In the genomic region with DNA sequence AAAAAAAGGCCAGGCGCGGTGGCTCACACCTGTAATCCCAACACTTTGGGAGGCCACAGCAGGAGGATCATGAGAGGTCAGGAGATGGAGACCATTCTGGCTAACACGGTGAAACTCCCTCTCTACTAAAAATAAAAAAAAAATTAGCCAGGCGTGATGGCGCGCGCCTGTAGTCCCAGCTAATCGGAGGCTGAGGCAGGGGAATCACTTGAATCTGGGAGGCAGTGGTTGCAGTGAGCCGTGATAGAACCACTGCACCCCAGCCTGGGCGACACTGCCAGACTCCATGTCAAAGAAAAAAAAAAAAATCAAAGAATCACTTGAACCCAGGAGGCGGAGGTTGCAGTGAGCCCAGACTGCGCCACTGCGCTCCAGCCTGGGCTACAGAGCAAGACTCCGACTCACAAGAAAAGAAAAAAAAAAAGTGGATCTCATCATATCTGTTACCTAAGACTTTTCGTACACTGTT, we compare ENCODE assay signal across 13 cellular contexts. TPM values are rescaled to one million over a fixed set of nuclear protein-coding genes. Genes with fewer than 3 reads are reported as not detected.
DNase-seq lines count a peak whose midpoint lies in the region; ATAC-seq and TF ChIP-seq lines count a peak whose summit lies in the region.
"Had no signal": no experiment of that assay in that cellular context is flagged by ENCODE, and none has a peak within 500 bp of the region (broad histone marks: within the 10 kb centered on the region; RNA-seq: fewer than 3 reads in every experiment).

No MANE protein-coding gene starts in this region.

- no peak for TF ChIP-seq EP300 in suprapubic skin (IDR thresholded peaks at IDR 0.05)

- H3K9me3 ChIP-seq in suprapubic skin (no peaks in the 10 kb centered on the region), mucosa of descending colon (no peaks in the 10 kb centered on the region)

- peak overlapping the region; percentile 86 for H3K4me3 ChIP-seq in suprapubic skin
- H3K4me3 ChIP-seq in mucosa of descending colon = no peak overlapping the region

- ATAC-seq in WTC11 (no peak), mucosa of descending colon (no peak), HG02798 (IDR thresholded peaks at IDR 0.05; ENCODE audit: poor library complexity, unreplicated experiment) (no peak)

- CTCF ChIA-PET in activated naive CD4-positive, alpha-beta T cell treated with anti-CD3 and anti-CD28 coated beads, Interleukin-2, amount 10 ng/mL, durations not matched to agents 7 days and 5 days (lab: Charles Lee) = no interaction called here
- CTCF ChIA-PET in WTC11 (lab: Charles Lee) = no interaction called here

- no peak for DNase-seq in activated naive CD4-positive, alpha-beta T cell treated with anti-CD3 and anti-CD28 coated beads, Interleukin-2, amount 10 ng/mL, durations not matched to agents 7 days and 5 days
- DNase-seq in activated naive CD4-positive, alpha-beta T cell treated with Interleukin-2 at 50 U/mL for 16 hours = no peak
- no peak for DNase-seq in WTC11 (ENCODE audit: low spot score)
- DNase-seq in glutamatergic neuron = no peak
- DNase-seq in suprapubic skin (ENCODE audit: low spot score in 2 of 2) = no peak
- no peak for DNase-seq in GM19238 (ENCODE audit: insufficient read length, low spot score)
- no peak for DNase-seq in mucosa of descending colon
- DNase-seq: cortex of kidney, kidney, NCI-H1048, NCI-H510A, WERI-Rb-1 had no signal

- TF ChIP-seq CTCF in WTC11 (IDR thresholded peaks at IDR 0.05) (no peak), glutamatergic neuron (IDR thresholded peaks at IDR 0.05; ENCODE audit: partially characterized antibody, unreplicated experiment) (no peak), suprapubic skin (IDR thresholded peaks at IDR 0.05) (no peak), mucosa of descending colon (IDR thresholded peaks at IDR 0.05) (no peak)

- H3K27ac Mint-ChIP-seq in activated naive CD4-positive, alpha-beta T cell treated with anti-CD3 and anti-CD28 coated beads, Interleukin-2, amount 10 ng/mL, durations not matched to agents 7 days and 5 days = peak overlapping the region; percentile 11
- H3K27ac Mint-ChIP-seq in WTC11 (peak overlapping the region; percentile 14; the same call in 1 of the 2 replicates), glutamatergic neuron (ENCODE audit: unreplicated experiment) (no peak overlapping the region)

- H3K36me3 ChIP-seq in suprapubic skin (peaks cover 75% of the 10 kb centered on the region), mucosa of descending colon (ENCODE audit: low read depth) (peaks cover 23% of the 10 kb centered on the region)

- no peaks in the 10 kb centered on the region for H3K9me3 Mint-ChIP-seq in activated naive CD4-positive, alpha-beta T cell treated with anti-CD3 and anti-CD28 coated beads, Interleukin-2, amount 10 ng/mL, durations not matched to agents 7 days and 5 days
- H3K9me3 Mint-ChIP-seq in WTC11 (peaks cover 4% of the 10 kb centered on the region; the same call in 1 of the 2 replicates), glutamatergic neuron (ENCODE audit: unreplicated experiment) (peaks cover 14% of the 10 kb centered on the region)

- intact Hi-C loops in mucosa of descending colon (cut with DNase I, micrococcal nuclease) = no loop called here

- no peaks in the 10 kb centered on the region for H3K27me3 Mint-ChIP-seq in activated naive CD4-positive, alpha-beta T cell treated with anti-CD3 and anti-CD28 coated beads, Interleukin-2, amount 10 ng/mL, durations not matched to agents 7 days and 5 days
- H3K27me3 Mint-ChIP-seq in WTC11 (ENCODE audit: low read depth) (no peaks in the 10 kb centered on the region), glutamatergic neuron (ENCODE audit: unreplicated experiment) (peaks cover 9% of the 10 kb centered on the region)

- no peaks in the 10 kb centered on the region for H3K27me3 ChIP-seq in suprapubic skin

- no peak overlapping the region for H3K27ac ChIP-seq in suprapubic skin
- H3K27ac ChIP-seq: WERI-Rb-1 had no signal

- no peak overlapping the region for H3K4me3 Mint-ChIP-seq in activated naive CD4-positive, alpha-beta T cell treated with anti-CD3 and anti-CD28 coated beads, Interleukin-2, amount 10 ng/mL, durations not matched to agents 7 days and 5 days
- H3K4me3 Mint-ChIP-seq in WTC11 (0 out of 2 replicates have a peak overlapping the region, but pooled peaks have one; percentile 7), glutamatergic neuron (ENCODE audit: unreplicated experiment) (peak overlapping the region; percentile 63)

- H3K4me1 Mint-ChIP-seq in activated naive CD4-positive, alpha-beta T cell treated with anti-CD3 and anti-CD28 coated beads, Interleukin-2, amount 10 ng/mL, durations not matched to agents 7 days and 5 days = peaks cover 59% of the 10 kb centered on the region
- H3K4me1 Mint-ChIP-seq in WTC11 (peaks cover 22% of the 10 kb centered on the region), glutamatergic neuron (ENCODE audit: low read depth, unreplicated experiment) (peaks cover 23% of the 10 kb centered on the region)

- WGBS in suprapubic skin = 93% methylated on average over 15 of the region's 15 CpGs

- peaks cover 60% of the 10 kb centered on the region for H3K36me3 Mint-ChIP-seq in activated naive CD4-positive, alpha-beta T cell treated with anti-CD3 and anti-CD28 coated beads, Interleukin-2, amount 10 ng/mL, durations not matched to agents 7 days and 5 days
- peaks cover 84% of the 10 kb centered on the region for H3K36me3 Mint-ChIP-seq in WTC11
- no peaks in the 10 kb centered on the region for H3K36me3 Mint-ChIP-seq in glutamatergic neuron (ENCODE audit: unreplicated experiment)

- POLR2A ChIA-PET in WTC11 (lab: Charles Lee) = interaction anchor here (0.6 to 0.9 kb wide), 2 partner anchors 20 to 640 kb away, joined by 3 to 6 read pairs; no protein-coding TSS in a partner anchor

- TF ChIP-seq POLR2A in suprapubic skin (IDR thresholded peaks at IDR 0.05) = no peak

- H3K4me1 ChIP-seq in suprapubic skin (peaks cover 72% of the 10 kb centered on the region), mucosa of descending colon (ENCODE audit: low read depth) (peaks cover 48% of the 10 kb centered on the region)

TF ChIP-seq in WTC11, 78 proteins besides CTCF, POLR2A, EP300 and RAD21:
- TF ChIP-seq, protein P1, sequence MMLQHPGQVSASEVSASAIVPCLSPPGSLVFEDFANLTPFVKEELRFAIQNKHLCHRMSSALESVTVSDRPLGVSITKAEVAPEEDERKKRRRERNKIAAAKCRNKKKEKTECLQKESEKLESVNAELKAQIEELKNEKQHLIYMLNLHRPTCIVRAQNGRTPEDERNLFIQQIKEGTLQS (CRISPR knock-in tag; conservative IDR thresholded peaks at IDR 0.05) = no peak

RNA-seq across cellular contexts. Expression of a gene that starts 4.2 kb away (rescaled TPM):
- total RNA-seq in WTC11 (2021) = 221 to 231 TPM (median 223 TPM) in 3 replicates
- 358 TPM for total RNA-seq in glutamatergic neuron (ENCODE audit: unreplicated experiment)
- total RNA-seq in suprapubic skin = 100 to 1,000 TPM; 245 to 599 (median 258) TPM
- total RNA-seq in mucosa of descending colon = 100 to 1,000 TPM; 226 to 303 (median 300) TPM

RNA-seq across cellular contexts. Expression of a gene that starts 33.9 kb away (rescaled TPM):
- total RNA-seq in WTC11 (2021) (65.8 to 70.0 TPM (median 66.8 TPM) in 3 replicates), glutamatergic neuron (ENCODE audit: unreplicated experiment) (76.1 TPM), suprapubic skin (10 to 100 TPM; 44.2 to 60.6 (median 47.3) TPM), mucosa of descending colon (10 to 100 TPM; 23.3 to 61.1 (median 28.5) TPM)

RNA-seq across cellular contexts. Expression of a gene that starts 38.7 kb away (rescaled TPM):
- 213 to 249 TPM (median 245 TPM) in 3 replicates for total RNA-seq in WTC11 (2021)
- 103 TPM for total RNA-seq in glutamatergic neuron (ENCODE audit: unreplicated experiment)
- 100 to 1,000 TPM; 146 to 299 (median 212) TPM for total RNA-seq in suprapubic skin
- total RNA-seq in mucosa of descending colon = 100 to 1,000 TPM; 112 to 147 (median 137) TPM

RNA-seq across cellular contexts. Expression of a gene that starts 38.7 kb away (rescaled TPM):
- 36.1 to 39.8 TPM (median 36.8 TPM) in 3 replicates for total RNA-seq in WTC11 (2021)
- 13.9 TPM for total RNA-seq in glutamatergic neuron (ENCODE audit: unreplicated experiment)
- 10 to 100 TPM; 39.7 to 73.2 (median 47.3) TPM for total RNA-seq in suprapubic skin
- total RNA-seq in mucosa of descending colon = 10 to 100 TPM; 31.2 to 42.8 (median 32.1) TPM
